ENCODE assay signal across 8 cellular contexts in genomic region chr15:38670142-38671002, GRCh38.
DNase-seq lines count a peak whose midpoint lies in the region; ATAC-seq and TF ChIP-seq lines count a peak whose summit lies in the region.

No MANE protein-coding gene starts in this region.

- H3K27ac ChIP-seq in RWPE1 = no peak overlapping the region

- no peaks in the 10 kb centered on the region for H3K27me3 Mint-ChIP-seq in activated B cell treated with CpG ODN at 0.5 μM for 24 hours

- H3K4me3 Mint-ChIP-seq in activated B cell treated with CpG ODN at 0.5 μM for 24 hours = peak overlapping the region; percentile 65

- ATAC-seq in GM18519 (IDR thresholded peaks at IDR 0.05; ENCODE audit: low FRiP score, unreplicated experiment) = peak; percentile 38
- peak; percentile 34 for ATAC-seq in HG02798 (IDR thresholded peaks at IDR 0.05; ENCODE audit: poor library complexity, unreplicated experiment)
- ATAC-seq in activated B cell treated with CpG ODN at 0.5 μM for 24 hours (ENCODE audit: low read depth) = peak; percentile 65
- ATAC-seq in left colon = peak; percentile 15

- no peaks in the 10 kb centered on the region for H3K9me3 Mint-ChIP-seq in activated B cell treated with CpG ODN at 0.5 μM for 24 hours

- CTCF ChIA-PET in activated B cell treated with CpG ODN at 0.5 μM for 24 hours (lab: Charles Lee) = interaction anchor here (0.7 to 5.9 kb wide), 4 partner anchors 13 to 231 kb away, joined by 3 to 68 read pairs (median 28); partner anchors contain the start of gene RASGRP1
- CTCF ChIA-PET in RWPE1 (lab: Yijun Ruan, JAX) = interaction anchor here (0.5 to 0.6 kb wide), 2 partner anchors 283 to 1086 kb away, joined by 3 read pairs; no protein-coding TSS in a partner anchor

- H3K4me1 Mint-ChIP-seq in activated B cell treated with CpG ODN at 0.5 μM for 24 hours = peaks cover 70% of the 10 kb centered on the region

- peak overlapping the region; percentile 94 for H3K27ac Mint-ChIP-seq in activated B cell treated with CpG ODN at 0.5 μM for 24 hours

- no peaks in the 10 kb centered on the region for H3K36me3 Mint-ChIP-seq in activated B cell treated with CpG ODN at 0.5 μM for 24 hours (ENCODE audit: low read depth)

- TF ChIP-seq CTCF in activated B cell treated with CpG ODN at 0.5 μM for 24 hours (IDR thresholded peaks at IDR 0.05) (no peak), RWPE1 (conservative IDR thresholded peaks at IDR 0.05; ENCODE audit: low read depth) (no peak)

- peak; percentile 26 for DNase-seq in activated B cell treated with CpG ODN at 0.5 μM for 24 hours
- DNase-seq in left colon = no peak
- no peak for DNase-seq in ureter (ENCODE audit: low spot score)
- no peak for DNase-seq in iPS-NIHi11 (ENCODE audit: low spot score)
- no peak for DNase-seq in RWPE1 (ENCODE audit: low spot score)
- no peak for DNase-seq in cerebellar nuclear complex (lab: John Stamatoyannopoulos, UW)

- POLR2A ChIA-PET in activated B cell treated with CpG ODN at 0.5 μM for 24 hours (lab: Charles Lee) = interaction anchor here (1.0 to 7.3 kb wide), 4 partner anchors 9 to 106 kb away, joined by 3 to 86 read pairs (median 72); partner anchors contain the start of gene RASGRP1
- POLR2A ChIA-PET in RWPE1 (lab: Yijun Ruan, JAX; ENCODE audit: low non-redundant PET) = no interaction called here

- intact Hi-C loops in activated B cell treated with CpG ODN at 0.5 μM for 24 hours (cut with micrococcal nuclease) = loop anchor here (1.0 to 5.0 kb wide), 7 partner anchors 13 to 603 kb away; partner anchors contain the start of genes FAM98B, RASGRP1 and SPRED1
- intact Hi-C loops in left colon (cut with DNase I, micrococcal nuclease) = no loop called here

Comparison
In these comparisons a context has a peak if more than half of its experiments do, and no peak if none do; other contexts are left out.
1. ATAC-seq: peak in every context shown above with its lines; median percentile 65 in activated B cell treated with CpG ODN at 0.5 μM for 24 hours; 38 in GM18519; 34 in HG02798; 15 in left colon.